18 cellular contexts compared by ENCODE assay signal in the genomic region with DNA sequence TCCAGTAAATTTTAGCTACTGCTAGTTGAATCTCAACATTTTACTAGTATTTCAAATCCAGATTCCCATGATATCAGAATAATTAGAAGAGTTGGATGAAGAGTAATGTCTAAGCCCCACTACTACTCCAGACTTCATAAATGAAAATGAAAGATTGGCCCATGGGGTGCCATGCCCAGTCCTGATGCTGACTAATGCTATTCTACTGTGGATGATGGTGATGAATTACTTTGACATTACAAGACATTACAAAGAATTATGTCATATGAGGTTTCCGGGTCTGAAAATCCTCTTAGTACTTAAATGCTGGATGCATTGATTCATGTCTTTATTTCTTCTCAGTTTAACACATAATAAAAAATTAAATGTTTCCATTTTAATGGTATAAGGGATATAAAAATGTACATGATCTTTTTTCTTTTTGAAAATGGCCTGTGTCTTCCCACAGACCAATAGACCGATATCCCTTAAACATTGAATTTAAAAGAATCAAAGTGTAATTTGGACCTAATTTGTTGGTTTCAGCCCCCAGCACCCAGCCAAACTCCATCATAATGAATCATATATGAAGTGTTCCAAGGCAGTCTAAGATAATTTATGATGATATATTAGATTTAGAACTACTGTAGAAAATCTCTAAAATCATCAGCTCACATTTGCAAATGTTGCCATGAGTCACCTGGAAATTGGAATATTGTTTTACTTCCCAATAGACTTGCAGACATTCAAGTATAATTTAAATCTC.
A peak's percentile ranks its signal among the peaks of the same experiment; 100 is the strongest.
DNase-seq lines count a peak whose midpoint lies in the region; ATAC-seq and TF ChIP-seq lines count a peak whose summit lies in the region.
"Had no signal": no experiment of that assay in that cellular context is flagged by ENCODE, and none has a peak within 500 bp of the region (broad histone marks: within the 10 kb centered on the region; RNA-seq: fewer than 3 reads in every experiment).

No MANE protein-coding gene starts in this region.

- no peak for TF ChIP-seq CTCF in SK-N-SH (IDR thresholded peaks at IDR 0.05)

- no peak overlapping the region for H3K4me3 Mint-ChIP-seq in activated CD4-positive, alpha-beta T cell treated with anti-CD3 and anti-CD28 coated beads, Interleukin-2, amount 10 ng/mL, durations not matched to agents 24 days and 14 days

- no peak overlapping the region for H2AFZ ChIP-seq in SK-N-SH (ENCODE audit: low read depth)

- no peak overlapping the region for H3K27ac Mint-ChIP-seq in activated CD4-positive, alpha-beta T cell treated with anti-CD3 and anti-CD28 coated beads, Interleukin-2, amount 10 ng/mL, durations not matched to agents 24 days and 14 days

- no peaks in the 10 kb centered on the region for H3K79me2 ChIP-seq in SK-N-SH (ENCODE audit: insufficient read depth)

- peaks cover 2% of the 10 kb centered on the region for H3K27me3 Mint-ChIP-seq in activated CD4-positive, alpha-beta T cell treated with anti-CD3 and anti-CD28 coated beads, Interleukin-2, amount 10 ng/mL, durations not matched to agents 24 days and 14 days

- no peaks in the 10 kb centered on the region for H3K4me1 ChIP-seq in SK-N-SH (ENCODE audit: control insufficient read depth in 1 of 2, insufficient read depth in 2 of 2, low read depth in 1 of 2, low read length in 1 of 2)
- no peaks in the 10 kb centered on the region for H3K4me1 ChIP-seq in right cardiac atrium (ENCODE audit: control insufficient read depth, insufficient read depth, low read length)

- DNase-seq in NCI-H82 (lab: John Stamatoyannopoulos, UW), result peak; percentile 40
- no peak for DNase-seq in NCI-H82 treated with DMSO at 0.1 percent for 48 hours (lab: John Stamatoyannopoulos, UW; ENCODE audit: unreplicated experiment)
- no peak for DNase-seq in SK-N-SH
- DNase-seq in fibroblast of peridontal ligament (ENCODE audit: extremely low read depth), result peak; percentile 57
- DNase-seq in right cardiac atrium, result no peak
- no peak for DNase-seq in KG1 (lab: John Stamatoyannopoulos, UW)
- no peak for DNase-seq in SW 1271 (lab: John Stamatoyannopoulos, UW)
- DNase-seq in activated CD4-positive, alpha-beta T cell treated with anti-CD3 and anti-CD28 coated beads, Interleukin-2, amount 10 ng/mL, durations not matched to agents 24 days and 14 days, result no peak
- DNase-seq: AML-193, DMS79 treated with DMSO at 0.1 percent for 48 hours, GDM1, NCI-H1436 treated with DMSO at 0.1 percent for 48 hours, NCI-H2081 treated with DMSO at 0.1 percent for 48 hours, NCI-H2227 treated with DMSO at 0.1 percent for 48 hours, NCI-H526, PC-3 had no signal

- intact Hi-C loops in right cardiac atrium (cut with DNase I), result no loop called here
- intact Hi-C loops in activated CD4-positive, alpha-beta T cell treated with anti-CD3 and anti-CD28 coated beads, Interleukin-2, amount 10 ng/mL, durations not matched to agents 24 days and 14 days (cut with micrococcal nuclease), result no loop called here

- H3K36me3 Mint-ChIP-seq in activated CD4-positive, alpha-beta T cell treated with anti-CD3 and anti-CD28 coated beads, Interleukin-2, amount 10 ng/mL, durations not matched to agents 24 days and 14 days (ENCODE audit: low read depth), result no peaks in the 10 kb centered on the region

- POLR2A ChIA-PET in SK-N-SH (lab: Yijun Ruan, JAX), result no interaction called here

- peak in 1 of 2 experiments; percentile 14; a peak in 2 of 4 replicates for TF ChIP-seq EP300 in SK-N-SH (IDR thresholded peaks at IDR 0.05; ENCODE audit: borderline replicate concordance in 1 of 2, low read depth in 1 of 2, low read length in 1 of 2)

- peaks cover 4% of the 10 kb centered on the region for H3F3A ChIP-seq in SK-N-SH (replicated peaks; ENCODE audit: insufficient read depth)

- TF ChIP-seq RAD21 in SK-N-SH (IDR thresholded peaks at IDR 0.05; ENCODE audit: low read length), result no peak

- no peaks in the 10 kb centered on the region for H3K9me2 ChIP-seq in SK-N-SH

- no peaks in the 10 kb centered on the region for H3K4me1 Mint-ChIP-seq in activated CD4-positive, alpha-beta T cell treated with anti-CD3 and anti-CD28 coated beads, Interleukin-2, amount 10 ng/mL, durations not matched to agents 24 days and 14 days

- no peaks in the 10 kb centered on the region for H3K9me3 Mint-ChIP-seq in activated CD4-positive, alpha-beta T cell treated with anti-CD3 and anti-CD28 coated beads, Interleukin-2, amount 10 ng/mL, durations not matched to agents 24 days and 14 days

- no peak overlapping the region for H3K4me3 ChIP-seq in SK-N-SH (ENCODE audit: low read depth in 2 of 2, low read length in 1 of 2)
- H3K4me3 ChIP-seq in right cardiac atrium (ENCODE audit: low read length), result no peak overlapping the region

- peak overlapping the region in 1 of 2 experiments; percentile 16; a peak in 1 of 4 replicates for H3K27ac ChIP-seq in SK-N-SH (ENCODE audit: low read depth in 2 of 2, low read length in 1 of 2)
- no peak overlapping the region for H3K27ac ChIP-seq in right cardiac atrium (ENCODE audit: low read length)
- H3K27ac ChIP-seq: 22Rv1 had no signal

- H3K27me3 ChIP-seq in SK-N-SH (ENCODE audit: insufficient read depth) (no peaks in the 10 kb centered on the region), right cardiac atrium (ENCODE audit: control insufficient read depth, insufficient read depth) (no peaks in the 10 kb centered on the region)

- ATAC-seq in right cardiac atrium, result no peak
- ATAC-seq: PC-3, Right ventricle myocardium inferior had no signal

- H3K36me3 ChIP-seq in SK-N-SH (replicated peaks in 1 of 2; ENCODE audit: control insufficient read depth in 1 of 2, insufficient read depth in 2 of 2, low read length in 1 of 2), result no peaks in the 10 kb centered on the region

- H3K9me3 ChIP-seq in SK-N-SH (no peaks in the 10 kb centered on the region), right cardiac atrium (ENCODE audit: control insufficient read depth, low read length) (no peaks in the 10 kb centered on the region)

- H3K9ac ChIP-seq in SK-N-SH, result no peak overlapping the region

- CTCF ChIA-PET in SK-N-SH (lab: Yijun Ruan, JAX), result interaction anchor here (1.3 kb wide), 1 partner anchor 159 kb away, joined by 3 read pairs; no protein-coding TSS in a partner anchor

- WGBS in SK-N-SH (ENCODE audit: low lambda C conversion rate), result 38% methylated on average over 2 of the region's 2 CpGs
- WGBS in right cardiac atrium, result 89% methylated on average over 2 of the region's 2 CpGs

- no peaks in the 10 kb centered on the region for H4K20me1 ChIP-seq in SK-N-SH (ENCODE audit: insufficient read depth)

- H3K4me2 ChIP-seq in SK-N-SH, result no peak overlapping the region

TF ChIP-seq in SK-N-SH, 30 proteins besides CTCF, POLR2A, EP300 and RAD21 (continues in another document):
- TF ChIP-seq MEF2A (IDR thresholded peaks at IDR 0.05; ENCODE audit: borderline replicate concordance, low read depth) (no peak), FOXM1 (IDR thresholded peaks at IDR 0.05; ENCODE audit: low read depth) (no peak), ELF1 (IDR thresholded peaks at IDR 0.05) (no peak), JUND (IDR thresholded peaks at IDR 0.05) (peak; percentile 11; the same call in 1 of the 2 replicates), GATA2 (CRISPR knock-in tag; IDR thresholded peaks at IDR 0.05) (no peak), TAF1 (IDR thresholded peaks at IDR 0.05; ENCODE audit: borderline replicate concordance, low read depth, low read length) (no peak), EZH2phosphoT487 (IDR thresholded peaks at IDR 0.05; ENCODE audit: borderline replicate concordance, low read depth) (no peak), TCF12 (IDR thresholded peaks at IDR 0.05) (0 out of 2 replicates have a peak, but pooled peaks have one; percentile 42), TEAD4 (IDR thresholded peaks at IDR 0.05; ENCODE audit: borderline replicate concordance, insufficient read depth) (0 out of 2 replicates have a peak, but pooled peaks have one; percentile 12), RCOR1 (IDR thresholded peaks at IDR 0.05; ENCODE audit: low read length) (no peak), NFIC (IDR thresholded peaks at IDR 0.05; ENCODE audit: borderline replicate concordance) (0 out of 2 replicates have a peak, but pooled peaks have one; percentile 6), USF1 (IDR thresholded peaks at IDR 0.05; ENCODE audit: borderline replicate concordance, low read depth) (no peak), RFX5 (IDR thresholded peaks at IDR 0.05; ENCODE audit: low read length) (no peak)
- TF ChIP-seq, protein P1, sequence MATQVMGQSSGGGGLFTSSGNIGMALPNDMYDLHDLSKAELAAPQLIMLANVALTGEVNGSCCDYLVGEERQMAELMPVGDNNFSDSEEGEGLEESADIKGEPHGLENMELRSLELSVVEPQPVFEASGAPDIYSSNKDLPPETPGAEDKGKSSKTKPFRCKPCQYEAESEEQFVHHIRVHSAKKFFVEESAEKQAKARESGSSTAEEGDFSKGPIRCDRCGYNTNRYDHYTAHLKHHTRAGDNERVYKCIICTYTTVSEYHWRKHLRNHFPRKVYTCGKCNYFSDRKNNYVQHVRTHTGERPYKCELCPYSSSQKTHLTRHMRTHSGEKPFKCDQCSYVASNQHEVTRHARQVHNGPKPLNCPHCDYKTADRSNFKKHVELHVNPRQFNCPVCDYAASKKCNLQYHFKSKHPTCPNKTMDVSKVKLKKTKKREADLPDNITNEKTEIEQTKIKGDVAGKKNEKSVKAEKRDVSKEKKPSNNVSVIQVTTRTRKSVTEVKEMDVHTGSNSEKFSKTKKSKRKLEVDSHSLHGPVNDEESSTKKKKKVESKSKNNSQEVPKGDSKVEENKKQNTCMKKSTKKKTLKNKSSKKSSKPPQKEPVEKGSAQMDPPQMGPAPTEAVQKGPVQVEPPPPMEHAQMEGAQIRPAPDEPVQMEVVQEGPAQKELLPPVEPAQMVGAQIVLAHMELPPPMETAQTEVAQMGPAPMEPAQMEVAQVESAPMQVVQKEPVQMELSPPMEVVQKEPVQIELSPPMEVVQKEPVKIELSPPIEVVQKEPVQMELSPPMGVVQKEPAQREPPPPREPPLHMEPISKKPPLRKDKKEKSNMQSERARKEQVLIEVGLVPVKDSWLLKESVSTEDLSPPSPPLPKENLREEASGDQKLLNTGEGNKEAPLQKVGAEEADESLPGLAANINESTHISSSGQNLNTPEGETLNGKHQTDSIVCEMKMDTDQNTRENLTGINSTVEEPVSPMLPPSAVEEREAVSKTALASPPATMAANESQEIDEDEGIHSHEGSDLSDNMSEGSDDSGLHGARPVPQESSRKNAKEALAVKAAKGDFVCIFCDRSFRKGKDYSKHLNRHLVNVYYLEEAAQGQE (IDR thresholded peaks at IDR 0.05; ENCODE audit: low read depth, low read length), result no peak

Comparison
In these comparisons a context has a peak if more than half of its experiments do, and no peak if none do; other contexts are left out.
1. DNase-seq: peak in NCI-H82 (single experiment) and fibroblast of peridontal ligament (single experiment); none in NCI-H82 treated with DMSO at 0.1 percent for 48 hours (single experiment), SK-N-SH (single experiment), right cardiac atrium (0 of 3), KG1 (single experiment), SW 1271 (0 of 2) and activated CD4-positive, alpha-beta T cell treated with anti-CD3 and anti-CD28 coated beads, Interleukin-2, amount 10 ng/mL, durations not matched to agents 24 days and 14 days (single experiment).